Comparison of ENCODE assay signal across 10 cellular contexts in the genomic region with DNA sequence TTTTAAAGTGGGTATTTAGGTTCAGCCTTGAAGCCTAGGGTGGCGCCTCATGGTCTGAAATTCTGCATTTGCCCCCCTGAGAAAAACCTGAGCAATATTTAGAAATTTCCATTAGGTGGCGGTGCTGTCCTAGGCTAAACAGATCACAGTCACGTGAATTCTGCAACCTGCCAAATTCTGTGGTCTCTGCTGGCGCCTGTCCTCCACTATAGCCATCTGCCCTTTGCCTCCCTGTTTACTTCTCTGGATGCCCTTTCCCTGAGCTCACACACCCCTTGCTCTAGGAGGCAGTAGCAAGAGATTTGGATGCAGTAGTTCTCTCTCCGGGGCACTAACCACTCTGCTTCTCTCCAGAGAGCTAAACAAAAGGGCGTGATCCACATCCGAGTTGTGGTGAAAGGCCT. TPM values are rescaled to one million over a fixed set of nuclear protein-coding genes. Genes with fewer than 3 reads are reported as not detected.
A peak's percentile ranks its signal among the peaks of the same experiment; 100 is the strongest.
DNase-seq lines count a peak whose midpoint lies in the region; ATAC-seq and TF ChIP-seq lines count a peak whose summit lies in the region.
"Had no signal": no experiment of that assay in that cellular context is flagged by ENCODE, and none has a peak within 500 bp of the region (broad histone marks: within the 10 kb centered on the region; RNA-seq: fewer than 3 reads in every experiment).

No MANE protein-coding gene starts in this region.

- peak; percentile 51 for ATAC-seq in GM18502 (IDR thresholded peaks at IDR 0.05; ENCODE audit: poor library complexity, unreplicated experiment)
- peak; percentile 49 for ATAC-seq in activated CD8-positive, alpha-beta T cell treated with anti-CD3 and anti-CD28 coated beads for 36 hours
- peak; percentile 62 to 87 (median 80) for ATAC-seq in heart right ventricle
- ATAC-seq in gastrocnemius medialis = peak in 1 of 2 donors; percentile 61
- ATAC-seq in HG02852 (IDR thresholded peaks at IDR 0.05; ENCODE audit: unreplicated experiment) = no peak

- H3K27me3 Mint-ChIP-seq in activated CD8-positive, alpha-beta T cell treated with anti-CD3 and anti-CD28 coated beads for 36 hours = no peaks in the 10 kb centered on the region
- H3K27me3 Mint-ChIP-seq: IgD-negative memory B cell had no signal

- H3K4me3 Mint-ChIP-seq in activated CD8-positive, alpha-beta T cell treated with anti-CD3 and anti-CD28 coated beads for 36 hours = no peak overlapping the region
- H3K4me3 Mint-ChIP-seq: IgD-negative memory B cell had no signal

- no peaks in the 10 kb centered on the region for H3K9me3 Mint-ChIP-seq in activated CD8-positive, alpha-beta T cell treated with anti-CD3 and anti-CD28 coated beads for 36 hours
- H3K9me3 Mint-ChIP-seq: IgD-negative memory B cell had no signal

- 47 to 55% methylated on average over 7 of the region's 7 CpGs for WGBS in heart right ventricle, 2 donors

- CTCF ChIA-PET in BJ (lab: Yijun Ruan, JAX) = interaction anchor here (0.7 to 2.1 kb wide), 6 partner anchors 9 to 324 kb away, joined by 3 to 11 read pairs (median 3); partner anchors contain the start of genes MRPL46 and MRPS11
- CTCF ChIA-PET in activated CD8-positive, alpha-beta T cell treated with anti-CD3 and anti-CD28 coated beads for 36 hours (lab: Charles Lee) = interaction anchor here (0.7 to 1.1 kb wide), 5 partner anchors 22 to 188 kb away, joined by 3 to 4 read pairs (median 3); partner anchors contain the start of gene ISG20

- H3K36me3 ChIP-seq in BJ (ENCODE audit: control insufficient read depth, insufficient read depth, low read length) (peaks cover 9% of the 10 kb centered on the region), heart right ventricle (peaks cover 0 to 89% (median 27%) of the 10 kb centered on the region in 9 donors), gastrocnemius medialis (peaks cover 0 to 70% of the 10 kb centered on the region in 2 donors)

- POLR2A ChIA-PET in BJ (lab: Charles Lee) = no interaction called here
- POLR2A ChIA-PET in activated CD8-positive, alpha-beta T cell treated with anti-CD3 and anti-CD28 coated beads for 36 hours (lab: Charles Lee) = no interaction called here

- DNase-seq in BJ (ENCODE audit: low read depth) (no peak), NCI-H1694 treated with DMSO at 0.1 percent for 48 hours (lab: John Stamatoyannopoulos, UW) (peak; percentile 65), heart right ventricle (peak in 1 of 2 donors; percentile 33), gastrocnemius medialis (no peak), GDM1 (lab: John Stamatoyannopoulos, UW) (no peak)
- peak; percentile 29 for DNase-seq in activated CD8-positive, alpha-beta T cell treated with anti-CD3 and anti-CD28 coated beads for 36 hours

- H3K4me3 ChIP-seq in BJ (ENCODE audit: low read depth, low read length) = no peak overlapping the region
- no peak overlapping the region for H3K4me3 ChIP-seq in heart right ventricle
- no peak overlapping the region for H3K4me3 ChIP-seq in gastrocnemius medialis
- H3K4me3 ChIP-seq: lung had no signal

- H3K9me3 ChIP-seq in heart right ventricle (no peaks in the 10 kb centered on the region), gastrocnemius medialis (no peaks in the 10 kb centered on the region)

- H3K36me3 Mint-ChIP-seq in activated CD8-positive, alpha-beta T cell treated with anti-CD3 and anti-CD28 coated beads for 36 hours (ENCODE audit: low read depth) = peaks cover 16% of the 10 kb centered on the region

- in situ Hi-C loops in gastrocnemius medialis (cut with MboI; ENCODE audit: low sequenced_read_pairs in 4 of 4) = loop anchor here in 3 of 4 donors (10.0 to 25.0 kb wide), 2 partner anchors 136 to 138 kb away; partner anchors contain the start of gene AEN (in 1 of the 3)

- TF ChIP-seq POLR2A in gastrocnemius medialis (IDR thresholded peaks at IDR 0.05) = no peak

- no peak overlapping the region for H3K27ac Mint-ChIP-seq in activated CD8-positive, alpha-beta T cell treated with anti-CD3 and anti-CD28 coated beads for 36 hours
- H3K27ac Mint-ChIP-seq: IgD-negative memory B cell had no signal

- H3K27me3 ChIP-seq in BJ (ENCODE audit: control insufficient read depth, insufficient read depth, low read length) (no peaks in the 10 kb centered on the region), heart right ventricle (no peaks in the 10 kb centered on the region), gastrocnemius medialis (no peaks in the 10 kb centered on the region)

- H3K27ac ChIP-seq in heart right ventricle (peak overlapping the region in 4 of 10 donors; percentile 28 to 57 (median 46)), gastrocnemius medialis (no peak overlapping the region)

- peaks cover 6% of the 10 kb centered on the region for H3K4me1 Mint-ChIP-seq in activated CD8-positive, alpha-beta T cell treated with anti-CD3 and anti-CD28 coated beads for 36 hours (ENCODE audit: low read depth)

- intact Hi-C loops in activated CD8-positive, alpha-beta T cell treated with anti-CD3 and anti-CD28 coated beads for 36 hours (cut with micrococcal nuclease) = no loop called here
- intact Hi-C loops in heart right ventricle (cut with DNase I) = loop anchor here (1.0 to 10.0 kb wide), 5 partner anchors 136 to 358 kb away; no protein-coding TSS in a partner anchor
- intact Hi-C loops in gastrocnemius medialis (cut with DNase I; ENCODE audit: low total_unique reads) = loop anchor here (1.0 kb wide), 1 partner anchor 138 kb away; no protein-coding TSS in a partner anchor

- peak; percentile 62 for TF ChIP-seq CTCF in BJ (IDR thresholded peaks at IDR 0.05; ENCODE audit: insufficient read depth, low read depth, low read length)
- TF ChIP-seq CTCF in activated CD8-positive, alpha-beta T cell treated with anti-CD3 and anti-CD28 coated beads for 36 hours (IDR thresholded peaks at IDR 0.05) = peak; percentile 65
- TF ChIP-seq CTCF in heart right ventricle (IDR thresholded peaks at IDR 0.05) = peak in 8 of 9 donors; percentile 42 to 65 (median 52)
- peak in 4 of 5 experiments; percentile 11 to 44 (median 37) for TF ChIP-seq CTCF in gastrocnemius medialis (IDR thresholded peaks at IDR 0.05 in 4 of 5, conservative IDR thresholded peaks at IDR 0.05 in 1 of 5)

- H3K4me1 ChIP-seq in heart right ventricle (peaks cover 0 to 19% (median 0%) of the 10 kb centered on the region in 9 donors), gastrocnemius medialis (no peaks in the 10 kb centered on the region)

RNA-seq across cellular contexts. Expression of gene MRPS11, which starts 9.1 kb away (rescaled TPM):
- polyA plus RNA-seq in BJ (2011; rRNA removed) (79.3 and 103 TPM in 2 replicates), heart right ventricle (10 to 100 TPM; 47.5 to 95.0 TPM)
- 11.4 and 21.3 TPM in 2 replicates for polyA minus RNA-seq in BJ (2011; rRNA and poly(A)+ RNA removed)
- 10 to 100 TPM; 54.3 to 55.4 TPM for total RNA-seq in activated CD8-positive, alpha-beta T cell treated with anti-CD3 and anti-CD28 coated beads for 36 hours
- total RNA-seq in heart right ventricle (10 to 100 TPM; 53.3 to 72.6 (median 64.7) TPM), gastrocnemius medialis (10 to 100 TPM; 33.5 to 47.8 (median 45.2) TPM)

RNA-seq across cellular contexts. Expression of gene MRPL46, which starts 9.4 kb away (rescaled TPM):
- polyA plus RNA-seq in BJ (2011; rRNA removed) (18.4 and 22.1 TPM in 2 replicates), heart right ventricle (10 to 100 TPM; 36.4 to 79.8 TPM)
- 5.0 and 5.1 TPM in 2 replicates for polyA minus RNA-seq in BJ (2011; rRNA and poly(A)+ RNA removed)
- 10 to 100 TPM; 34.4 to 35.0 TPM for total RNA-seq in activated CD8-positive, alpha-beta T cell treated with anti-CD3 and anti-CD28 coated beads for 36 hours
- total RNA-seq in heart right ventricle (100 to 1,000 TPM in 2 of 10 donors, 10 to 100 TPM in 8; 63.4 to 108 (median 81.5) TPM), gastrocnemius medialis (10 to 100 TPM; 36.2 to 48.9 (median 44.6) TPM)

Comparison
In these comparisons a context has a peak if more than half of its experiments do, and no peak if none do; other contexts are left out.
1. DNase-seq: peak in NCI-H1694 treated with DMSO at 0.1 percent for 48 hours (single experiment) and activated CD8-positive, alpha-beta T cell treated with anti-CD3 and anti-CD28 coated beads for 36 hours (single experiment); none in BJ (single experiment), gastrocnemius medialis (0 of 2) and GDM1 (single experiment).
2. Peak in every context shown above with its lines, with median percentiles within 50 percentile points of each other: CTCF ChIP-seq.